Comparison of ENCODE assay signal across 1 cellular context in the genomic region with DNA sequence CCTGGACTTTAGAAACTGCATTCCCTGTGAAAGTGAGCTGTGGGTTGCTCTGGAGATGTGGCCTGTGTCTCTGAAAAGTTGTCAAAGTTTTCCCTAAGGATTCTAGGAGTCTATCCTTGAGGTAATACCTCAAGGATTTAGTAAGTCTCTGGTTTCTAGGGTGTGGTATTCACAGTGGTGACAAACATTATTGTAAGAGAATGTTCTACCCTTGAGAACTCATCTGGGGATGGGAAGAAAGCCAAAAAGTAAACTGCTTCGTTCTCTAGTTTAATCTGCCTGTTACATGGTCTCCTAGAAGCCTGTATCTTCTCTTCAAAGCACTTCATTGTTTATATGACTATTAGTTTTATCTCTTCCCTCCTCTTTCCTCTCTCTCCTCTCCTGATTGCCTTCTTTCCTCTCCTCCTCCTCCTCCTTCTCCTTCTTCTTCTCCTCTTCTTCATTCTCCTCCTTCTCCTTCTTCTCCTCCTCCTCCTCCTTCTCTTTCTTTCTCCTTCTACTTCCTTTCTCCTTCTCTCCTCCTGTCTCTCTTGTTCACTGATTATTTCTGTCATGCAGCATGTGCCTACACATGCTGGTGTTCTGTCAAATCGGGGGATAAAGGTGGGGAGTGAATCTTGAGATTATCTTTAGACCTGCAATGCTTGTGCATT.
TF ChIP-seq lines count a peak whose summit lies in the region.

No MANE protein-coding gene starts in this region.

TF ChIP-seq in K562, 482 proteins besides CTCF, POLR2A, EP300 and RAD21 (continued from another document and continues in another):
- TF ChIP-seq, protein P1, sequence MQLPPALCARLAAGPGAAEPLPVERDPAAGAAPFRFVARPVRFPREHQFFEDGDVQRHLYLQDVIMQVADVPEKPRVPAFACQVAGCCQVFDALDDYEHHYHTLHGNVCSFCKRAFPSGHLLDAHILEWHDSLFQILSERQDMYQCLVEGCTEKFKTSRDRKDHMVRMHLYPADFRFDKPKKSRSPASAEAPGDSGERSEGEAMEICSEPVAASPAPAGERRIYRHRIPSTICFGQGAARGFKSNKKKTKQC (CRISPR knock-in tag; IDR thresholded peaks at IDR 0.05): no peak
- 0 out of 2 replicates have a peak, but pooled peaks have one; percentile 24 for TF ChIP-seq NCOA1 (IDR thresholded peaks at IDR 0.05; ENCODE audit: low read depth)
- TF ChIP-seq MED1 (CRISPR knock-in tag; IDR thresholded peaks at IDR 0.05; ENCODE audit: borderline replicate concordance): no peak
- no peak for TF ChIP-seq ETV5 (CRISPR knock-in tag; IDR thresholded peaks at IDR 0.05; ENCODE audit: low read depth)
- TF ChIP-seq ZNF644 (tag; IDR thresholded peaks at IDR 0.05; ENCODE audit: low read depth): no peak
- TF ChIP-seq, protein P2, sequence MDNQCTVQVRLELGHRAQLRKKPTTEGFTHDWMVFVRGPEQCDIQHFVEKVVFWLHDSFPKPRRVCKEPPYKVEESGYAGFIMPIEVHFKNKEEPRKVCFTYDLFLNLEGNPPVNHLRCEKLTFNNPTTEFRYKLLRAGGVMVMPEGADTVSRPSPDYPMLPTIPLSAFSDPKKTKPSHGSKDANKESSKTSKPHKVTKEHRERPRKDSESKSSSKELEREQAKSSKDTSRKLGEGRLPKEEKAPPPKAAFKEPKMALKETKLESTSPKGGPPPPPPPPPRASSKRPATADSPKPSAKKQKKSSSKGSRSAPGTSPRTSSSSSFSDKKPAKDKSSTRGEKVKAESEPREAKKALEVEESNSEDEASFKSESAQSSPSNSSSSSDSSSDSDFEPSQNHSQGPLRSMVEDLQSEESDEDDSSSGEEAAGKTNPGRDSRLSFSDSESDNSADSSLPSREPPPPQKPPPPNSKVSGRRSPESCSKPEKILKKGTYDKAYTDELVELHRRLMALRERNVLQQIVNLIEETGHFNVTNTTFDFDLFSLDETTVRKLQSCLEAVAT (IDR thresholded peaks at IDR 0.05): 0 out of 4 replicates have a peak, but pooled peaks of 1 of the 2 experiments have one; percentile 33
- peak; percentile 27 for TF ChIP-seq ASH1L (IDR thresholded peaks at IDR 0.05; ENCODE audit: borderline replicate concordance, low read depth, partially characterized antibody)
- no peak for TF ChIP-seq MTF1 (CRISPR knock-in tag; IDR thresholded peaks at IDR 0.05; ENCODE audit: borderline replicate concordance)
- TF ChIP-seq CXXC5 (CRISPR knock-in tag; IDR thresholded peaks at IDR 0.05): no peak
- peak; percentile 65 for TF ChIP-seq CBFA2T2 (conservative IDR thresholded peaks at IDR 0.05)
- no peak for TF ChIP-seq ZNF830 (CRISPR knock-in tag; IDR thresholded peaks at IDR 0.05)
- TF ChIP-seq, protein P3, sequence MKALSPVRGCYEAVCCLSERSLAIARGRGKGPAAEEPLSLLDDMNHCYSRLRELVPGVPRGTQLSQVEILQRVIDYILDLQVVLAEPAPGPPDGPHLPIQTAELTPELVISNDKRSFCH (CRISPR knock-in tag; IDR thresholded peaks at IDR 0.05): no peak
- TF ChIP-seq, protein P3 (tag; IDR thresholded peaks at IDR 0.05): no peak
- TF ChIP-seq MBD2 (IDR thresholded peaks at IDR 0.05; ENCODE audit: borderline replicate concordance, low read depth): no peak
- TF ChIP-seq POLR2AphosphoS2 (IDR thresholded peaks at IDR 0.05; ENCODE audit: low read length): no peak
- peak; percentile 41; the same call in 1 of the 2 replicates for TF ChIP-seq ARID2 (IDR thresholded peaks at IDR 0.05)
- TF ChIP-seq, protein P4, sequence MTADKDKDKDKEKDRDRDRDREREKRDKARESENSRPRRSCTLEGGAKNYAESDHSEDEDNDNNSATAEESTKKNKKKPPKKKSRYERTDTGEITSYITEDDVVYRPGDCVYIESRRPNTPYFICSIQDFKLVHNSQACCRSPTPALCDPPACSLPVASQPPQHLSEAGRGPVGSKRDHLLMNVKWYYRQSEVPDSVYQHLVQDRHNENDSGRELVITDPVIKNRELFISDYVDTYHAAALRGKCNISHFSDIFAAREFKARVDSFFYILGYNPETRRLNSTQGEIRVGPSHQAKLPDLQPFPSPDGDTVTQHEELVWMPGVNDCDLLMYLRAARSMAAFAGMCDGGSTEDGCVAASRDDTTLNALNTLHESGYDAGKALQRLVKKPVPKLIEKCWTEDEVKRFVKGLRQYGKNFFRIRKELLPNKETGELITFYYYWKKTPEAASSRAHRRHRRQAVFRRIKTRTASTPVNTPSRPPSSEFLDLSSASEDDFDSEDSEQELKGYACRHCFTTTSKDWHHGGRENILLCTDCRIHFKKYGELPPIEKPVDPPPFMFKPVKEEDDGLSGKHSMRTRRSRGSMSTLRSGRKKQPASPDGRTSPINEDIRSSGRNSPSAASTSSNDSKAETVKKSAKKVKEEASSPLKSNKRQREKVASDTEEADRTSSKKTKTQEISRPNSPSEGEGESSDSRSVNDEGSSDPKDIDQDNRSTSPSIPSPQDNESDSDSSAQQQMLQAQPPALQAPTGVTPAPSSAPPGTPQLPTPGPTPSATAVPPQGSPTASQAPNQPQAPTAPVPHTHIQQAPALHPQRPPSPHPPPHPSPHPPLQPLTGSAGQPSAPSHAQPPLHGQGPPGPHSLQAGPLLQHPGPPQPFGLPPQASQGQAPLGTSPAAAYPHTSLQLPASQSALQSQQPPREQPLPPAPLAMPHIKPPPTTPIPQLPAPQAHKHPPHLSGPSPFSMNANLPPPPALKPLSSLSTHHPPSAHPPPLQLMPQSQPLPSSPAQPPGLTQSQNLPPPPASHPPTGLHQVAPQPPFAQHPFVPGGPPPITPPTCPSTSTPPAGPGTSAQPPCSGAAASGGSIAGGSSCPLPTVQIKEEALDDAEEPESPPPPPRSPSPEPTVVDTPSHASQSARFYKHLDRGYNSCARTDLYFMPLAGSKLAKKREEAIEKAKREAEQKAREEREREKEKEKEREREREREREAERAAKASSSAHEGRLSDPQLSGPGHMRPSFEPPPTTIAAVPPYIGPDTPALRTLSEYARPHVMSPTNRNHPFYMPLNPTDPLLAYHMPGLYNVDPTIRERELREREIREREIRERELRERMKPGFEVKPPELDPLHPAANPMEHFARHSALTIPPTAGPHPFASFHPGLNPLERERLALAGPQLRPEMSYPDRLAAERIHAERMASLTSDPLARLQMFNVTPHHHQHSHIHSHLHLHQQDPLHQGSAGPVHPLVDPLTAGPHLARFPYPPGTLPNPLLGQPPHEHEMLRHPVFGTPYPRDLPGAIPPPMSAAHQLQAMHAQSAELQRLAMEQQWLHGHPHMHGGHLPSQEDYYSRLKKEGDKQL (CRISPR knock-in tag; IDR thresholded peaks at IDR 0.05; ENCODE audit: borderline replicate concordance): no peak
- no peak for TF ChIP-seq NR2C2 (CRISPR knock-in tag; IDR thresholded peaks at IDR 0.05)
- no peak for TF ChIP-seq NR2C2 (tag; IDR thresholded peaks at IDR 0.05)
- no peak for TF ChIP-seq ZNF444 (CRISPR knock-in tag; IDR thresholded peaks at IDR 0.05)
- TF ChIP-seq, protein P5, sequence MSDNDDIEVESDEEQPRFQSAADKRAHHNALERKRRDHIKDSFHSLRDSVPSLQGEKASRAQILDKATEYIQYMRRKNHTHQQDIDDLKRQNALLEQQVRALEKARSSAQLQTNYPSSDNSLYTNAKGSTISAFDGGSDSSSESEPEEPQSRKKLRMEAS (CRISPR knock-in tag; IDR thresholded peaks at IDR 0.05): no peak
- TF ChIP-seq BRCA1 (IDR thresholded peaks at IDR 0.05): no peak
- no peak for TF ChIP-seq BRCA1 (CRISPR knock-in tag; IDR thresholded peaks at IDR 0.05)
- no peak for TF ChIP-seq MEF2A (IDR thresholded peaks at IDR 0.05; ENCODE audit: control insufficient read depth, low read depth, low read length)
- no peak for TF ChIP-seq RBM34 (IDR thresholded peaks at IDR 0.05; ENCODE audit: borderline replicate concordance, insufficient read depth, low read length)
- TF ChIP-seq, protein P6, sequence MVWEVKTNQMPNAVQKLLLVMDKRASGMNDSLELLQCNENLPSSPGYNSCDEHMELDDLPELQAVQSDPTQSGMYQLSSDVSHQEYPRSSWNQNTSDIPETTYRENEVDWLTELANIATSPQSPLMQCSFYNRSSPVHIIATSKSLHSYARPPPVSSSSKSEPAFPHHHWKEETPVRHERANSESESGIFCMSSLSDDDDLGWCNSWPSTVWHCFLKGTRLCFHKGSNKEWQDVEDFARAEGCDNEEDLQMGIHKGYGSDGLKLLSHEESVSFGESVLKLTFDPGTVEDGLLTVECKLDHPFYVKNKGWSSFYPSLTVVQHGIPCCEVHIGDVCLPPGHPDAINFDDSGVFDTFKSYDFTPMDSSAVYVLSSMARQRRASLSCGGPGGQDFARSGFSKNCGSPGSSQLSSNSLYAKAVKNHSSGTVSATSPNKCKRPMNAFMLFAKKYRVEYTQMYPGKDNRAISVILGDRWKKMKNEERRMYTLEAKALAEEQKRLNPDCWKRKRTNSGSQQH (CRISPR knock-in tag; IDR thresholded peaks at IDR 0.05): 0 out of 2 replicates have a peak, but pooled peaks have one; percentile 26
- TF ChIP-seq POLR2B (IDR thresholded peaks at IDR 0.05; ENCODE audit: low read depth, partially characterized antibody): no peak
- TF ChIP-seq DDX20 (tag; IDR thresholded peaks at IDR 0.05; ENCODE audit: low read depth): no peak
- no peak for TF ChIP-seq MCM3 (IDR thresholded peaks at IDR 0.05)
- 0 out of 2 replicates have a peak, but pooled peaks have one; percentile 31 for TF ChIP-seq EP400 (IDR thresholded peaks at IDR 0.05)
- TF ChIP-seq TEAD4 (IDR thresholded peaks at IDR 0.05; ENCODE audit: low read length): no peak
- TF ChIP-seq TEAD4 (CRISPR knock-in tag; IDR thresholded peaks at IDR 0.05; ENCODE audit: borderline replicate concordance): no peak
- 0 out of 2 replicates have a peak, but pooled peaks have one; percentile 34 for TF ChIP-seq SMARCA5 (IDR thresholded peaks at IDR 0.05)
- TF ChIP-seq MTA3 (IDR thresholded peaks at IDR 0.05; ENCODE audit: borderline replicate concordance): no peak
- TF ChIP-seq ERF (CRISPR knock-in tag; IDR thresholded peaks at IDR 0.05): no peak
- TF ChIP-seq ZNF699 (CRISPR knock-in tag; IDR thresholded peaks at IDR 0.05; ENCODE audit: insufficient replicate concordance): no peak
- TF ChIP-seq, protein P7, sequence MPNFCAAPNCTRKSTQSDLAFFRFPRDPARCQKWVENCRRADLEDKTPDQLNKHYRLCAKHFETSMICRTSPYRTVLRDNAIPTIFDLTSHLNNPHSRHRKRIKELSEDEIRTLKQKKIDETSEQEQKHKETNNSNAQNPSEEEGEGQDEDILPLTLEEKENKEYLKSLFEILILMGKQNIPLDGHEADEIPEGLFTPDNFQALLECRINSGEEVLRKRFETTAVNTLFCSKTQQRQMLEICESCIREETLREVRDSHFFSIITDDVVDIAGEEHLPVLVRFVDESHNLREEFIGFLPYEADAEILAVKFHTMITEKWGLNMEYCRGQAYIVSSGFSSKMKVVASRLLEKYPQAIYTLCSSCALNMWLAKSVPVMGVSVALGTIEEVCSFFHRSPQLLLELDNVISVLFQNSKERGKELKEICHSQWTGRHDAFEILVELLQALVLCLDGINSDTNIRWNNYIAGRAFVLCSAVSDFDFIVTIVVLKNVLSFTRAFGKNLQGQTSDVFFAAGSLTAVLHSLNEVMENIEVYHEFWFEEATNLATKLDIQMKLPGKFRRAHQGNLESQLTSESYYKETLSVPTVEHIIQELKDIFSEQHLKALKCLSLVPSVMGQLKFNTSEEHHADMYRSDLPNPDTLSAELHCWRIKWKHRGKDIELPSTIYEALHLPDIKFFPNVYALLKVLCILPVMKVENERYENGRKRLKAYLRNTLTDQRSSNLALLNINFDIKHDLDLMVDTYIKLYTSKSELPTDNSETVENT (CRISPR knock-in tag; IDR thresholded peaks at IDR 0.05): no peak
- TF ChIP-seq NFIX (CRISPR knock-in tag; IDR thresholded peaks at IDR 0.05; ENCODE audit: low read depth): no peak
- no peak for TF ChIP-seq FOXA3 (CRISPR knock-in tag; conservative IDR thresholded peaks at IDR 0.05 in 1 of 2, IDR thresholded peaks at IDR 0.05 in 1 of 2)
- no peak for TF ChIP-seq KDM5B (IDR thresholded peaks at IDR 0.05; ENCODE audit: insufficient replicate concordance, low read depth, low read length)
- 0 out of 4 replicates have a peak, but pooled peaks of 1 of the 2 experiments have one; percentile 32 for TF ChIP-seq MCM7 (IDR thresholded peaks at IDR 0.05)
- TF ChIP-seq, protein P8, sequence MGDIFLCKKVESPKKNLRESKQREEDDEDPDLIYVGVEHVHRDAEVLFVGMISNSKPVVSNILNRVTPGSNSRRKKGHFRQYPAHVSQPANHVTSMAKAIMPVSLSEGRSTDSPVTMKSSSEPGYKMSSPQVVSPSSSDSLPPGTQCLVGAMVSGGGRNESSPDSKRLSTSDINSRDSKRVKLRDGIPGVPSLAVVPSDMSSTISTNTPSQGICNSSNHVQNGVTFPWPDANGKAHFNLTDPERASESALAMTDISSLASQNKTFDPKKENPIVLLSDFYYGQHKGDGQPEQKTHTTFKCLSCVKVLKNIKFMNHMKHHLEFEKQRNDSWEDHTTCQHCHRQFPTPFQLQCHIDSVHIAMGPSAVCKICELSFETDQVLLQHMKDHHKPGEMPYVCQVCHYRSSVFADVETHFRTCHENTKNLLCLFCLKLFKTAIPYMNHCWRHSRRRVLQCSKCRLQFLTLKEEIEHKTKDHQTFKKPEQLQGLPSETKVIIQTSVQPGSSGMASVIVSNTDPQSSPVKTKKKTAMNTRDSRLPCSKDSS (IDR thresholded peaks at IDR 0.05; ENCODE audit: low read depth, partially characterized antibody): no peak
- TF ChIP-seq MYC (IDR thresholded peaks at IDR 0.05; ENCODE audit: low read depth, low read length): no peak
- TF ChIP-seq MYC (CRISPR knock-in tag; IDR thresholded peaks at IDR 0.05; ENCODE audit: borderline replicate concordance, low read depth): no peak
- no peak for TF ChIP-seq ZNF780A (CRISPR knock-in tag; IDR thresholded peaks at IDR 0.05)
- no peak for TF ChIP-seq PYGO2 (tag; IDR thresholded peaks at IDR 0.05)
- no peak for TF ChIP-seq ZNF766 (CRISPR knock-in tag; conservative IDR thresholded peaks at IDR 0.05)
- no peak for TF ChIP-seq NCOA2 (IDR thresholded peaks at IDR 0.05; ENCODE audit: partially characterized antibody in 2 of 2)
- TF ChIP-seq CBFA2T3 (IDR thresholded peaks at IDR 0.05): peak; percentile 79
- TF ChIP-seq, protein P9, sequence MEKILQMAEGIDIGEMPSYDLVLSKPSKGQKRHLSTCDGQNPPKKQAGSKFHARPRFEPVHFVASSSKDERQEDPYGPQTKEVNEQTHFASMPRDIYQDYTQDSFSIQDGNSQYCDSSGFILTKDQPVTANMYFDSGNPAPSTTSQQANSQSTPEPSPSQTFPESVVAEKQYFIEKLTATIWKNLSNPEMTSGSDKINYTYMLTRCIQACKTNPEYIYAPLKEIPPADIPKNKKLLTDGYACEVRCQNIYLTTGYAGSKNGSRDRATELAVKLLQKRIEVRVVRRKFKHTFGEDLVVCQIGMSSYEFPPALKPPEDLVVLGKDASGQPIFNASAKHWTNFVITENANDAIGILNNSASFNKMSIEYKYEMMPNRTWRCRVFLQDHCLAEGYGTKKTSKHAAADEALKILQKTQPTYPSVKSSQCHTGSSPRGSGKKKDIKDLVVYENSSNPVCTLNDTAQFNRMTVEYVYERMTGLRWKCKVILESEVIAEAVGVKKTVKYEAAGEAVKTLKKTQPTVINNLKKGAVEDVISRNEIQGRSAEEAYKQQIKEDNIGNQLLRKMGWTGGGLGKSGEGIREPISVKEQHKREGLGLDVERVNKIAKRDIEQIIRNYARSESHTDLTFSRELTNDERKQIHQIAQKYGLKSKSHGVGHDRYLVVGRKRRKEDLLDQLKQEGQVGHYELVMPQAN (IDR thresholded peaks at IDR 0.05; ENCODE audit: borderline replicate concordance): 0 out of 2 replicates have a peak, but pooled peaks have one; percentile 16
- no peak for TF ChIP-seq KAT8 (IDR thresholded peaks at IDR 0.05; ENCODE audit: low read depth)
- TF ChIP-seq BCOR (IDR thresholded peaks at IDR 0.05): no peak; the same call in 1 of the 2 replicates
- no peak for TF ChIP-seq DNMT1 (IDR thresholded peaks at IDR 0.05)
- peak in 1 of 2 experiments; percentile 35; a peak in 2 of 4 replicates for TF ChIP-seq KDM1A (IDR thresholded peaks at IDR 0.05)
- TF ChIP-seq ZKSCAN8 (CRISPR knock-in tag; IDR thresholded peaks at IDR 0.05): no peak
